ENCODE assay signal across 8 cellular contexts in genomic region chr3:183637633-183638032, GRCh38. TPM values are rescaled to one million over a fixed set of nuclear protein-coding genes. Genes with fewer than 3 reads are reported as not detected.
DNase-seq lines count a peak whose midpoint lies in the region; ATAC-seq and TF ChIP-seq lines count a peak whose summit lies in the region.
"Not testable (repeated sequence)": the region's sequence is repeated elsewhere in the genome, so short reads cannot be mapped to it uniquely, and the experiment has no call there.

No MANE protein-coding gene starts in this region.

- H2BK15ac ChIP-seq in mesenchymal stem cell (ENCODE audit: low read depth, poor library complexity, severe bottlenecking): not testable (repeated sequence)

- H3K4me3 ChIP-seq in OCI-LY3 (ENCODE audit: low read length) (peak overlapping the region; percentile 92), gastroesophageal sphincter (peak overlapping the region in 1 of 2 donors; percentile 98), mesenchymal stem cell (ENCODE audit: insufficient read depth in 1 of 2, low read depth in 1 of 2, low read length in 2 of 2) (peak overlapping the region in 1 of 2 experiments; percentile 91)
- H3K4me3 ChIP-seq in body of pancreas; trophoblast cell (ENCODE audit: low read depth, low read length); thyroid gland (replicated peaks in 1 of 3): not testable (repeated sequence)

- H3K9me3 ChIP-seq in CD4-positive, alpha-beta T cell (ENCODE audit: control insufficient read depth, low read length); OCI-LY3 (ENCODE audit: insufficient read depth, low read length); body of pancreas; gastroesophageal sphincter; mesenchymal stem cell (ENCODE audit: control insufficient read depth, low read length); trophoblast cell (ENCODE audit: insufficient read depth, low read depth, low read length); thyroid gland: not testable (repeated sequence)

- POLR2A ChIA-PET in CD4-positive, alpha-beta T cell (lab: Charles Lee): interaction anchor here (0.7 to 3.3 kb wide), 7 partner anchors 35 to 152 kb away, joined by 3 to 104 read pairs (median 9); partner anchors contain the start of genes KLHL6 and YEATS2
- POLR2A ChIA-PET in activated CD4-positive, alpha-beta memory T cell treated with anti-CD3 and anti-CD28 coated beads, Interleukin-2, amount 10 ng/mL, durations not matched to agents 7 days and 5 days (lab: Charles Lee): interaction anchor here (0.8 to 5.2 kb wide), 6 partner anchors 52 to 656 kb away, joined by 3 to 85 read pairs (median 20); partner anchors contain the start of genes KLHL6 and YEATS2

- H3K14ac ChIP-seq in mesenchymal stem cell (ENCODE audit: low read length in 2 of 2); trophoblast cell (ENCODE audit: low read length): not testable (repeated sequence)

- H3K36me3 Mint-ChIP-seq in CD4-positive, alpha-beta T cell (ENCODE audit: low read depth): peaks cover 17% of the 10 kb centered on the region
- H3K36me3 Mint-ChIP-seq in activated CD4-positive, alpha-beta memory T cell treated with anti-CD3 and anti-CD28 coated beads, Interleukin-2, amount 10 ng/mL, durations not matched to agents 7 days and 5 days (ENCODE audit: low read depth): not testable (repeated sequence)

- peak overlapping the region; percentile 98 for H3K27ac Mint-ChIP-seq in CD4-positive, alpha-beta T cell
- peak overlapping the region; percentile 79 for H3K27ac Mint-ChIP-seq in activated CD4-positive, alpha-beta memory T cell treated with anti-CD3 and anti-CD28 coated beads, Interleukin-2, amount 10 ng/mL, durations not matched to agents 7 days and 5 days

- CTCF ChIA-PET in CD4-positive, alpha-beta T cell (lab: Charles Lee): interaction anchor here (1.0 to 1.4 kb wide), 3 partner anchors 12 to 121 kb away, joined by 3 to 5 read pairs (median 3); no protein-coding TSS in a partner anchor
- CTCF ChIA-PET in activated CD4-positive, alpha-beta memory T cell treated with anti-CD3 and anti-CD28 coated beads, Interleukin-2, amount 10 ng/mL, durations not matched to agents 7 days and 5 days (lab: Charles Lee): interaction anchor here (0.7 to 2.0 kb wide), 5 partner anchors 60 to 258 kb away, joined by 4 to 12 read pairs (median 6); partner anchors contain the start of gene YEATS2

- not testable (repeated sequence) for H3K4ac ChIP-seq in mesenchymal stem cell (ENCODE audit: low read depth in 1 of 2, low read length in 2 of 2)
- H3K4ac ChIP-seq in trophoblast cell (ENCODE audit: low read depth, low read length): peak overlapping the region; percentile 83

- not testable (repeated sequence) for H2AK5ac ChIP-seq in mesenchymal stem cell (ENCODE audit: low read length, severe bottlenecking); trophoblast cell (ENCODE audit: low read length)

- TF ChIP-seq CTCF in CD4-positive, alpha-beta T cell (IDR thresholded peaks at IDR 0.05); OCI-LY3 (IDR thresholded peaks at IDR 0.05; ENCODE audit: low read depth, low read length); body of pancreas (IDR thresholded peaks at IDR 0.05); gastroesophageal sphincter (IDR thresholded peaks at IDR 0.05); thyroid gland (IDR thresholded peaks at IDR 0.05): not testable (repeated sequence)

- not testable (repeated sequence) for H4K12ac ChIP-seq in trophoblast cell (ENCODE audit: low read depth, low read length)

- H3K9me3 Mint-ChIP-seq in CD4-positive, alpha-beta T cell; activated CD4-positive, alpha-beta memory T cell treated with anti-CD3 and anti-CD28 coated beads, Interleukin-2, amount 10 ng/mL, durations not matched to agents 7 days and 5 days: not testable (repeated sequence)

- peaks cover 54% of the 10 kb centered on the region for H3K4me1 Mint-ChIP-seq in CD4-positive, alpha-beta T cell (ENCODE audit: low read depth)
- peaks cover 27% of the 10 kb centered on the region for H3K4me1 Mint-ChIP-seq in activated CD4-positive, alpha-beta memory T cell treated with anti-CD3 and anti-CD28 coated beads, Interleukin-2, amount 10 ng/mL, durations not matched to agents 7 days and 5 days

- H2BK12ac ChIP-seq in mesenchymal stem cell (ENCODE audit: low read length in 2 of 2); trophoblast cell (ENCODE audit: low read length): not testable (repeated sequence)

- ATAC-seq in CD4-positive, alpha-beta T cell (ENCODE audit: poor library complexity); body of pancreas; gastroesophageal sphincter: not testable (repeated sequence)

- not testable (repeated sequence) for TF ChIP-seq EP300 in gastroesophageal sphincter (IDR thresholded peaks at IDR 0.05)

- H3K27me3 Mint-ChIP-seq in CD4-positive, alpha-beta T cell; activated CD4-positive, alpha-beta memory T cell treated with anti-CD3 and anti-CD28 coated beads, Interleukin-2, amount 10 ng/mL, durations not matched to agents 7 days and 5 days: not testable (repeated sequence)

- not testable (repeated sequence) for DNase-seq in CD4-positive, alpha-beta T cell; activated CD4-positive, alpha-beta memory T cell treated with anti-CD3 and anti-CD28 coated beads, Interleukin-2, amount 10 ng/mL, durations not matched to agents 7 days and 5 days; body of pancreas; mesenchymal stem cell; trophoblast cell
- peak in 1 of 2 donors; percentile 20 for DNase-seq in thyroid gland

- H3K23ac ChIP-seq in mesenchymal stem cell (ENCODE audit: low read length in 2 of 2); trophoblast cell (ENCODE audit: low read length): not testable (repeated sequence)

- H3K4me1 ChIP-seq in OCI-LY3 (ENCODE audit: low read length): peaks cover 13% of the 10 kb centered on the region
- H3K4me1 ChIP-seq in body of pancreas: peaks cover 36% of the 10 kb centered on the region
- peaks cover 8 to 61% (median 16%) of the 10 kb centered on the region in 3 donors for H3K4me1 ChIP-seq in gastroesophageal sphincter
- H3K4me1 ChIP-seq in mesenchymal stem cell (ENCODE audit: control insufficient read depth, insufficient read depth, low read depth, low read length); trophoblast cell (ENCODE audit: control insufficient read depth in 1 of 2, insufficient read depth in 2 of 2, low read length in 2 of 2): not testable (repeated sequence)
- peaks cover 27 to 30% of the 10 kb centered on the region in 2 donors for H3K4me1 ChIP-seq in thyroid gland

- H3K4me3 Mint-ChIP-seq in CD4-positive, alpha-beta T cell: peak overlapping the region; percentile 100
- peak overlapping the region; percentile 90 for H3K4me3 Mint-ChIP-seq in activated CD4-positive, alpha-beta memory T cell treated with anti-CD3 and anti-CD28 coated beads, Interleukin-2, amount 10 ng/mL, durations not matched to agents 7 days and 5 days

- intact Hi-C loops in CD4-positive, alpha-beta T cell (cut with DNase I, micrococcal nuclease): loop anchor here (2.0 to 10.0 kb wide), 8 partner anchors 59 to 843 kb away; partner anchors contain the start of genes ABCF3 (in 1 of the 2), ATP11B (in 1 of the 2), KLHL6 (in 1 of the 2) and PARL (in 1 of the 2)
- intact Hi-C loops in body of pancreas (cut with DNase I): not testable (repeated sequence)
- intact Hi-C loops in thyroid gland (cut with DNase I): loop anchor here (5.0 kb wide), 1 partner anchor 60 kb away; the partner anchor contains the start of gene YEATS2

- H3K79me2 ChIP-seq in OCI-LY3 (ENCODE audit: low read length): peaks cover 11% of the 10 kb centered on the region
- not testable (repeated sequence) for H3K79me2 ChIP-seq in trophoblast cell (ENCODE audit: control insufficient read depth, insufficient read depth, low read length, poor library complexity)

- TF ChIP-seq POLR2A in body of pancreas (IDR thresholded peaks at IDR 0.05); gastroesophageal sphincter (IDR thresholded peaks at IDR 0.05); thyroid gland (IDR thresholded peaks at IDR 0.05): not testable (repeated sequence)

- peak overlapping the region; percentile 90 for H3K4me2 ChIP-seq in OCI-LY3 (ENCODE audit: low read length)
- not testable (repeated sequence) for H3K4me2 ChIP-seq in mesenchymal stem cell (ENCODE audit: low read length, poor library complexity, severe bottlenecking); trophoblast cell (ENCODE audit: low read length)

- not testable (repeated sequence) for H2BK120ac ChIP-seq in mesenchymal stem cell (ENCODE audit: low read depth, low read length); trophoblast cell (ENCODE audit: insufficient read depth, low read length, poor library complexity)

- WGBS in body of pancreas, 2 donors: 77 to 90% methylated on average over 12 to 14 of the region's 14 CpGs
- 89 to 90% methylated on average over 3 of the region's 14 CpGs for WGBS in gastroesophageal sphincter (ENCODE audit: low coverage in 1 of 2), 2 donors
- 87% methylated on average over 14 of the region's 14 CpGs for WGBS in mesenchymal stem cell
- WGBS in trophoblast cell (ENCODE audit: extremely low coverage, insufficient coverage, insufficient read length): no CpG with 5 or more reads among the region's 14 CpGs
- WGBS in thyroid gland, 2 donors: 80 to 81% methylated on average over 13 to 14 of the region's 14 CpGs

- peak overlapping the region; percentile 99 for H3K27ac ChIP-seq in CD4-positive, alpha-beta T cell (ENCODE audit: low read depth, low read length)
- H3K27ac ChIP-seq in OCI-LY3 (ENCODE audit: low read length); mesenchymal stem cell (ENCODE audit: low read length, poor library complexity, severe bottlenecking); trophoblast cell (ENCODE audit: low read depth, low read length): not testable (repeated sequence)
- peak overlapping the region in 3 of 4 donors; percentile 94 to 99 (median 98) for H3K27ac ChIP-seq in body of pancreas
- peak overlapping the region in 3 of 4 donors; percentile 98 to 100 (median 99) for H3K27ac ChIP-seq in gastroesophageal sphincter
- H3K27ac ChIP-seq in thyroid gland: peak overlapping the region; percentile 99 to 100 (median 100)

- H2AFZ ChIP-seq in OCI-LY3 (ENCODE audit: low read depth, low read length); mesenchymal stem cell (ENCODE audit: low read depth, low read length); trophoblast cell (ENCODE audit: insufficient read depth, low read length, poor library complexity): not testable (repeated sequence)

- H3K9ac ChIP-seq in OCI-LY3 (ENCODE audit: low read length) (peak overlapping the region; percentile 79; the same call in 1 of the 2 replicates), mesenchymal stem cell (ENCODE audit: low read length) (peak overlapping the region; percentile 94)
- not testable (repeated sequence) for H3K9ac ChIP-seq in trophoblast cell (ENCODE audit: low read length)

- not testable (repeated sequence) for H3K27me3 ChIP-seq in CD4-positive, alpha-beta T cell (ENCODE audit: control insufficient read depth, insufficient read depth, low read length); OCI-LY3 (ENCODE audit: low read depth, low read length); body of pancreas; gastroesophageal sphincter; mesenchymal stem cell (ENCODE audit: control insufficient read depth in 1 of 2, insufficient read depth in 1 of 2, low read length in 2 of 2); trophoblast cell (ENCODE audit: insufficient read depth, low read length); thyroid gland

- H2BK5ac ChIP-seq in mesenchymal stem cell (ENCODE audit: low read depth, low read length, poor library complexity, severe bottlenecking); trophoblast cell (ENCODE audit: low read depth, low read length, poor library complexity): not testable (repeated sequence)

- H3K18ac ChIP-seq in mesenchymal stem cell (ENCODE audit: low read depth in 1 of 2, low read length in 2 of 2); trophoblast cell (ENCODE audit: low read length): not testable (repeated sequence)

- not testable (repeated sequence) for H3K36me3 ChIP-seq in OCI-LY3 (replicated peaks; ENCODE audit: low read depth, low read length); body of pancreas (replicated peaks in 1 of 2; ENCODE audit: insufficient read depth in 1 of 2, low read depth in 2 of 2); gastroesophageal sphincter; mesenchymal stem cell (ENCODE audit: control insufficient read depth in 1 of 2, insufficient read depth in 2 of 2, low read depth in 1 of 2, low read length in 2 of 2); trophoblast cell (ENCODE audit: control insufficient read depth in 1 of 2, insufficient read depth in 2 of 2, low read length in 2 of 2); thyroid gland

- not testable (repeated sequence) for H3K79me1 ChIP-seq in mesenchymal stem cell (replicated peaks; ENCODE audit: low read length, poor library complexity, severe bottlenecking)
- peaks cover 11% of the 10 kb centered on the region for H3K79me1 ChIP-seq in trophoblast cell (ENCODE audit: low read length)

- H4K20me1 ChIP-seq in OCI-LY3 (ENCODE audit: insufficient read depth, low read length): not testable (repeated sequence)

- not testable (repeated sequence) for H4K8ac ChIP-seq in mesenchymal stem cell (ENCODE audit: low read length); trophoblast cell (ENCODE audit: low read depth, low read length)

- not testable (repeated sequence) for H4K91ac ChIP-seq in mesenchymal stem cell (ENCODE audit: low read length); trophoblast cell (ENCODE audit: low read depth, low read length)

RNA-seq across cellular contexts. Expression of gene KLHL24, which starts 2.2 kb away (rescaled TPM):
- 100 to 1,000 TPM; 190 to 191 TPM for total RNA-seq in CD4-positive, alpha-beta T cell
- total RNA-seq in activated CD4-positive, alpha-beta memory T cell treated with anti-CD3 and anti-CD28 coated beads, Interleukin-2, amount 10 ng/mL, durations not matched to agents 7 days and 5 days: 10 to 100 TPM; 28.9 to 31.2 TPM
- total RNA-seq in body of pancreas: 10 to 100 TPM; 22.7 to 46.2 TPM
- total RNA-seq in gastroesophageal sphincter: 100 to 1,000 TPM in 3 of 4 donors, 10 to 100 TPM in 1; 94.8 to 148 (median 126) TPM
- 27.0 TPM for polyA plus RNA-seq in mesenchymal stem cell (2013, experiment 1 of 2)
- polyA plus RNA-seq in mesenchymal stem cell (2013, experiment 2 of 2): 24.3 TPM
- polyA plus RNA-seq in trophoblast cell (2013): 16.1 and 16.2 TPM in 2 replicates
- total RNA-seq in thyroid gland: 100 to 1,000 TPM; 163 to 320 (median 214) TPM

RNA-seq across cellular contexts. Expression of gene YEATS2, which starts 60.0 kb away (rescaled TPM):
- total RNA-seq in CD4-positive, alpha-beta T cell: 10 to 100 TPM; 14.6 to 15.9 TPM
- total RNA-seq in activated CD4-positive, alpha-beta memory T cell treated with anti-CD3 and anti-CD28 coated beads, Interleukin-2, amount 10 ng/mL, durations not matched to agents 7 days and 5 days: 10 to 100 TPM; 51.7 to 56.5 TPM
- total RNA-seq in body of pancreas (10 to 100 TPM; 12.5 to 13.8 TPM), gastroesophageal sphincter (10 to 100 TPM; 19.3 to 33.1 (median 27.6) TPM), thyroid gland (10 to 100 TPM; 30.0 to 42.5 (median 37.7) TPM)
- 15.9 TPM for polyA plus RNA-seq in mesenchymal stem cell (2013, experiment 1 of 2)
- polyA plus RNA-seq in mesenchymal stem cell (2013, experiment 2 of 2): 14.4 TPM
- polyA plus RNA-seq in trophoblast cell (2013): 16.8 and 18.4 TPM in 2 replicates
